In the genomic region with DNA sequence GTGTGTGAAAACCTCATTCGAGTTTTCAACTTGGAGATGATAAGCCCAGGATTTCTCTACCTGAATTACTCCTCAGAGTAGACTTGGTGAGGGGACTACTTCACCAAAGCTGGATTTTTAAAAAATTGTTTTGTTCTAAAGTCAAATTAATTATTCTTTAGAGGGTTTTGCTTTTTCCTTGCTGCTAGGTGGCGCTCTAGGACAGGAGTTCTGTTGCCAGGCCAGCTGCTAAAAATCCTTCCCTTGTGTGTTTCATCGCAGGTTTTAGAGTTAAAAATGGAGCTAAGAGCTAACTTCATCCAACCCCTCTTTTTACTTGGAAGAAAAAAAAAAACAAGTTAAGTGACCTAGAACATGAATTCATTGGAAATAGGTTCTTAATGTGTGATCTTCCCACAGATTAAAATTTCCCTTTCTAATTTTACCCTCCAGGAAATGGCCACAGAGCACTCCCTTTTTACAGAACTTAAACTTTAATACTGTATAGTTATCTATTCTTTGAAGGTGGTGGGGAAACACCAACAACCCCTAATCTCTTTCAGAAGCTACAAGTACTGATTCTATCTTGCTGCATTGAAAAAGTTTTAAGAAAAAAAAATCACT, we compare ENCODE assay signal across 8 cellular contexts. TPM values are rescaled to one million over a fixed set of nuclear protein-coding genes. Genes with fewer than 3 reads are reported as not detected.
DNase-seq lines count a peak whose midpoint lies in the region; ATAC-seq, FAIRE-seq and TF ChIP-seq lines count a peak whose summit lies in the region.

No MANE protein-coding gene starts in this region.

- no peak overlapping the region for H3K4me3 Mint-ChIP-seq in T-cell

- CTCF ChIA-PET in T-cell (lab: Charles Lee): interaction anchor here (0.5 to 9.1 kb wide), 34 partner anchors 8 to 1336 kb away, joined by 3 to 411 read pairs (median 3); no protein-coding TSS in a partner anchor

- FAIRE-seq in islet of Langerhans (lab: Jason Lieb, UNC): peak; percentile 92

- H3K27ac Mint-ChIP-seq in T-cell: no peak overlapping the region

- DNase-seq in NCI-H510A treated with DMSO at 0.1 percent for 48 hours (lab: John Stamatoyannopoulos, UW) (peak; percentile 87), NCI-H510A (lab: John Stamatoyannopoulos, UW) (no peak), NCI-H1105 treated with DMSO at 0.1 percent for 48 hours (lab: John Stamatoyannopoulos, UW) (peak; percentile 70), T-cell (peak; percentile 3 to 67 (median 52)), astrocyte of the spinal cord (ENCODE audit: low read depth, low spot score) (peak; percentile 57)
- DNase-seq in stimulated activated CD4-positive, alpha-beta T cell treated with anti-CD3 and anti-CD28 coated beads, Interleukin-2, amount 100 ng/mL, for 48 hours: peak; percentile 64 to 67

- POLR2A ChIA-PET in T-cell (lab: Charles Lee): interaction anchor here (0.7 to 1.2 kb wide), 4 partner anchors 100 to 161 kb away, joined by 3 to 4 read pairs (median 3); no protein-coding TSS in a partner anchor

- no peak overlapping the region for H3K4me3 ChIP-seq in astrocyte of the spinal cord (ENCODE audit: low read depth, low read length)

- H3K4me1 Mint-ChIP-seq in T-cell: peaks cover 16 to 19% (median 17%) of the 10 kb centered on the region in 3 donors

- ATAC-seq in T-cell (replicated peaks in 1 of 4): peak in 1 of 4 experiments; percentile 46
- no peak for ATAC-seq in HG02798 (IDR thresholded peaks at IDR 0.05; ENCODE audit: poor library complexity, unreplicated experiment)

- TF ChIP-seq CTCF in astrocyte of the spinal cord (IDR thresholded peaks at IDR 0.05; ENCODE audit: low read depth, low read length): peak; percentile 72

- in situ Hi-C loops in astrocyte of the spinal cord (cut with HindIII; ENCODE audit: low sequenced_read_pairs): no loop called here

- no peaks in the 10 kb centered on the region for H3K27me3 Mint-ChIP-seq in T-cell

- H3K9me3 Mint-ChIP-seq in T-cell: no peaks in the 10 kb centered on the region

- no peaks in the 10 kb centered on the region for H3K36me3 Mint-ChIP-seq in T-cell

RNA-seq across cellular contexts. Expression of a gene that starts 36.7 kb away (rescaled TPM):
- total RNA-seq in T-cell: under 1 TPM in 1 of 5 donors, not detected in 4; 0.25 TPM
